13 cellular contexts compared by ENCODE assay signal in genomic region chr3:17135696-17136095, GRCh38.
A peak's percentile ranks its signal among the peaks of the same experiment; 100 is the strongest.
DNase-seq lines count a peak whose midpoint lies in the region; ATAC-seq and TF ChIP-seq lines count a peak whose summit lies in the region.
"Had no signal": no experiment of that assay in that cellular context is flagged by ENCODE, and none has a peak within 500 bp of the region (broad histone marks: within the 10 kb centered on the region; RNA-seq: fewer than 3 reads in every experiment).

No MANE protein-coding gene starts in this region.

- no peaks in the 10 kb centered on the region for H3K27me3 Mint-ChIP-seq in activated naive CD4-positive, alpha-beta T cell treated with anti-CD3 and anti-CD28 coated beads for 36 hours (ENCODE audit: low read depth)
- peaks cover 4% of the 10 kb centered on the region for H3K27me3 Mint-ChIP-seq in activated CD8-positive, alpha-beta memory T cell treated with anti-CD3 and anti-CD28 coated beads, Interleukin-2, amount 10 ng/mL, durations not matched to agents 7 days and 5 days

- TF ChIP-seq POLR2A in Peyer's patch (IDR thresholded peaks at IDR 0.05), result no peak

- no peak for ATAC-seq in activated naive CD4-positive, alpha-beta T cell treated with anti-CD3 and anti-CD28 coated beads, Interleukin-2, amount 50 U/mL, for 72 hours
- ATAC-seq in activated CD8-positive, alpha-beta memory T cell treated with anti-CD3 and anti-CD28 coated beads, Interleukin-2, amount 10 ng/mL, durations not matched to agents 7 days and 5 days, result no peak

- CTCF ChIA-PET in activated naive CD4-positive, alpha-beta T cell treated with anti-CD3 and anti-CD28 coated beads for 36 hours (lab: Charles Lee), result no interaction called here
- CTCF ChIA-PET in activated CD8-positive, alpha-beta memory T cell treated with anti-CD3 and anti-CD28 coated beads, Interleukin-2, amount 10 ng/mL, durations not matched to agents 7 days and 5 days (lab: Charles Lee), result no interaction called here

- no peak overlapping the region for H3K27ac ChIP-seq in Peyer's patch
- H3K27ac ChIP-seq: C4-2B, RWPE1 had no signal

- H3K9me3 Mint-ChIP-seq in activated naive CD4-positive, alpha-beta T cell treated with anti-CD3 and anti-CD28 coated beads, Interleukin-2, amount 50 U/mL, for 72 hours, result peaks cover 0 to 5% of the 10 kb centered on the region in 2 donors
- no peaks in the 10 kb centered on the region for H3K9me3 Mint-ChIP-seq in activated naive CD4-positive, alpha-beta T cell treated with anti-CD3 and anti-CD28 coated beads for 36 hours
- peaks cover 5% of the 10 kb centered on the region for H3K9me3 Mint-ChIP-seq in activated CD8-positive, alpha-beta memory T cell treated with anti-CD3 and anti-CD28 coated beads, Interleukin-2, amount 10 ng/mL, durations not matched to agents 7 days and 5 days (ENCODE audit: low read depth)

- no peaks in the 10 kb centered on the region for H3K4me1 ChIP-seq in Peyer's patch

- H3K27ac Mint-ChIP-seq in activated naive CD4-positive, alpha-beta T cell treated with anti-CD3 and anti-CD28 coated beads, Interleukin-2, amount 50 U/mL, for 72 hours, result peak overlapping the region; percentile 27 to 82
- H3K27ac Mint-ChIP-seq in activated naive CD4-positive, alpha-beta T cell treated with anti-CD3 and anti-CD28 coated beads for 36 hours, result no peak overlapping the region
- no peak overlapping the region for H3K27ac Mint-ChIP-seq in activated CD8-positive, alpha-beta memory T cell treated with anti-CD3 and anti-CD28 coated beads, Interleukin-2, amount 10 ng/mL, durations not matched to agents 7 days and 5 days

- H3K9me3 ChIP-seq in Peyer's patch, result no peaks in the 10 kb centered on the region

- DNase-seq in activated naive CD4-positive, alpha-beta T cell treated with anti-CD3 and anti-CD28 coated beads, Interleukin-2, amount 50 U/mL, for 72 hours (ENCODE audit: low spot score in 2 of 2), result no peak
- no peak for DNase-seq in activated naive CD4-positive, alpha-beta T cell treated with anti-CD3 and anti-CD28 coated beads for 36 hours
- DNase-seq in activated CD8-positive, alpha-beta memory T cell treated with anti-CD3 and anti-CD28 coated beads, Interleukin-2, amount 10 ng/mL, durations not matched to agents 7 days and 5 days, result peak; percentile 16
- DNase-seq in left kidney (ENCODE audit: low read depth, low spot score) (peak; percentile 88), Peyer's patch (no peak), ACHN (no peak), NCI-H748 treated with DMSO at 0.1 percent for 48 hours (lab: John Stamatoyannopoulos, UW) (no peak)
- DNase-seq: DMS153, NCI-H1092, NCI-H2227 treated with DMSO at 0.1 percent for 48 hours, OCI-M1 had no signal

- H3K4me3 ChIP-seq in Peyer's patch, result no peak overlapping the region

- intact Hi-C loops in activated naive CD4-positive, alpha-beta T cell treated with anti-CD3 and anti-CD28 coated beads for 36 hours (cut with micrococcal nuclease), result no loop called here

- no peaks in the 10 kb centered on the region for H3K27me3 ChIP-seq in Peyer's patch

- H3K4me1 Mint-ChIP-seq in activated naive CD4-positive, alpha-beta T cell treated with anti-CD3 and anti-CD28 coated beads for 36 hours (ENCODE audit: low read depth), result no peaks in the 10 kb centered on the region
- peaks cover 3% of the 10 kb centered on the region for H3K4me1 Mint-ChIP-seq in activated CD8-positive, alpha-beta memory T cell treated with anti-CD3 and anti-CD28 coated beads, Interleukin-2, amount 10 ng/mL, durations not matched to agents 7 days and 5 days

- no peak for TF ChIP-seq CTCF in Peyer's patch (IDR thresholded peaks at IDR 0.05)

- H3K4me3 Mint-ChIP-seq in activated naive CD4-positive, alpha-beta T cell treated with anti-CD3 and anti-CD28 coated beads for 36 hours, result no peak overlapping the region
- H3K4me3 Mint-ChIP-seq in activated CD8-positive, alpha-beta memory T cell treated with anti-CD3 and anti-CD28 coated beads, Interleukin-2, amount 10 ng/mL, durations not matched to agents 7 days and 5 days, result no peak overlapping the region

- peaks cover 0 to 10% of the 10 kb centered on the region in 2 donors for H3K36me3 Mint-ChIP-seq in activated naive CD4-positive, alpha-beta T cell treated with anti-CD3 and anti-CD28 coated beads, Interleukin-2, amount 50 U/mL, for 72 hours
- no peaks in the 10 kb centered on the region for H3K36me3 Mint-ChIP-seq in activated naive CD4-positive, alpha-beta T cell treated with anti-CD3 and anti-CD28 coated beads for 36 hours (ENCODE audit: low read depth)
- no peaks in the 10 kb centered on the region for H3K36me3 Mint-ChIP-seq in activated CD8-positive, alpha-beta memory T cell treated with anti-CD3 and anti-CD28 coated beads, Interleukin-2, amount 10 ng/mL, durations not matched to agents 7 days and 5 days

- no peaks in the 10 kb centered on the region for H3K36me3 ChIP-seq in Peyer's patch

- in situ Hi-C loops in ACHN (cut with HindIII; ENCODE audit: low pct_ligation_motif_present, low pct_unique_long_range_greater_than_20kb, low sequenced_read_pairs), result no loop called here

Comparison
In these comparisons a context has a peak if more than half of its experiments do, and no peak if none do; other contexts are left out.
1. H3K27ac Mint-ChIP-seq: peak in activated naive CD4-positive, alpha-beta T cell treated with anti-CD3 and anti-CD28 coated beads, Interleukin-2, amount 50 U/mL, for 72 hours (2 of 2); none in activated naive CD4-positive, alpha-beta T cell treated with anti-CD3 and anti-CD28 coated beads for 36 hours (single experiment) and activated CD8-positive, alpha-beta memory T cell treated with anti-CD3 and anti-CD28 coated beads, Interleukin-2, amount 10 ng/mL, durations not matched to agents 7 days and 5 days (single experiment).
2. DNase-seq: peak in activated CD8-positive, alpha-beta memory T cell treated with anti-CD3 and anti-CD28 coated beads, Interleukin-2, amount 10 ng/mL, durations not matched to agents 7 days and 5 days (single experiment) and left kidney (single experiment); none in activated naive CD4-positive, alpha-beta T cell treated with anti-CD3 and anti-CD28 coated beads, Interleukin-2, amount 50 U/mL, for 72 hours (0 of 2), activated naive CD4-positive, alpha-beta T cell treated with anti-CD3 and anti-CD28 coated beads for 36 hours (single experiment), Peyer's patch (0 of 3), ACHN (single experiment) and NCI-H748 treated with DMSO at 0.1 percent for 48 hours (single experiment).